In the genomic region with DNA sequence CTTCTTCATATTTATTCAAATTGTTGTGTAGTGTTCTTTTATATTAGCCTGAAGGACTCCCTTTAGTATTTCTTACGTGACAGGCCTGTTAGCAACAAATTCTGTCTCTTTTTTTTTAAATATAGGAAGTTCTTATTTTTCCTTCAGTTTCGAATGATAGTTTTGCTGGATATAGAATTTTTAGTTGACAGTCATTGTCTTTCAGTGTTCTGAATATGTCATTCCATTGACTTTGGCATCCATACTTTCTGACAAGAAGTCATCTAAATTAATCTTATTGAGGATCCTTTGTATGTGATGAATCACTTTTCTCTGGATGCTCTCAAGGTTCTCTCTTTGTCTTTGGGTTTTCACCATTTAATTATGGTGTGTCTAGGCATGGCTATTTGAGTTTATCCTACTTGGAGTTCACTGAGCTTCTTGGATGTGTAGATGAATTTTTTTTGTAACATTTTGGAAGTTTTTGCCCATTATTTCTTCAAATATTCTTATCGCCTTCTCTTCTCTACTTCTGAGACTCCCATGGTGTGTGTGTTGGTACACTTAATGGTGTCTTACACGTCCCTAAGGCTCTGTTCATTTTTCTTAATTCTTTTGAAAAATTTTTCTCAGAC, we compare ENCODE assay signal across 22 cellular contexts.
"Had no signal": no experiment of that assay in that cellular context is flagged by ENCODE, and none has a peak within 500 bp of the region (broad histone marks: within the 10 kb centered on the region; RNA-seq: fewer than 3 reads in every experiment).

No MANE protein-coding gene starts in this region.

- H3K9me3 ChIP-seq: ovary had no signal

- H3K4me1 ChIP-seq: left ventricle myocardium inferior, sigmoid colon, spleen, suprapubic skin, tibial artery, upper lobe of right lung had no signal

- H3K4me3 ChIP-seq: left ventricle myocardium inferior, lung, mucosa of descending colon, ovary, sigmoid colon, spleen, suprapubic skin, thoracic aorta, tibial artery, upper lobe of right lung had no signal

- H3K36me3 ChIP-seq: left ventricle myocardium inferior, ovary, sigmoid colon, spleen, suprapubic skin, thoracic aorta, tibial artery, upper lobe of right lung had no signal

- DNase-seq: islet precursor cell; left ventricle myocardium inferior; midbrain; mucosa of descending colon; naive thymus-derived CD4-positive, alpha-beta T cell; ovary; retina; right cardiac atrium; sigmoid colon; small intestine; stimulated activated CD4-positive, alpha-beta T cell treated with anti-CD3 and anti-CD28 coated beads, Interleukin-4, amount 100 ng/mL, for 24 hours; stimulated activated naive CD4-positive, alpha-beta T cell; tibial artery; trophoblast cell; upper lobe of right lung had no signal

- H3K27ac ChIP-seq: left ventricle myocardium inferior, ovary, sigmoid colon, spleen, suprapubic skin, thoracic aorta, tibial artery, upper lobe of right lung had no signal

- ATAC-seq: mucosa of descending colon; naive thymus-derived CD4-positive, alpha-beta T cell; natural killer cell treated with Interleukin-12 subunit alpha and Interleukin-12 subunit beta and Interleukin-15 and Interleukin-18, amount 100 ng/mL, for 72 hours; right cardiac atrium; stimulated activated effector memory CD8-positive, alpha-beta T cell treated with anti-CD3 and anti-CD28 coated beads, Interleukin-12 subunit alpha, Interleukin-12 subunit beta, amount 100 ng/mL, for 72 hours; upper lobe of right lung had no signal

- FAIRE-seq: small intestine, urothelium cell line had no signal

- H3K27me3 ChIP-seq: ovary, sigmoid colon, tibial artery, upper lobe of right lung had no signal
